Comparison of ENCODE assay signal across 7 cellular contexts in genomic region chr17:66567234-66568170, GRCh38.
DNase-seq lines count a peak whose midpoint lies in the region; ATAC-seq and TF ChIP-seq lines count a peak whose summit lies in the region.

No MANE protein-coding gene starts in this region.

- ATAC-seq in HG02678 (IDR thresholded peaks at IDR 0.05; ENCODE audit: unreplicated experiment) (peak; percentile 87), lower lobe of right lung (peak; percentile 88)

- TF ChIP-seq CTCF in GM12865 (IDR thresholded peaks at IDR 0.05; ENCODE audit: insufficient read depth, low read depth, low read length, missing control alignments), result peak; percentile 93
- TF ChIP-seq CTCF in lower lobe of right lung (IDR thresholded peaks at IDR 0.05), result peak; percentile 80

- H3K4me3 ChIP-seq in GM12865 (ENCODE audit: low read depth, low read length), result no peak overlapping the region
- no peak overlapping the region for H3K4me3 ChIP-seq in lower lobe of right lung

- intact Hi-C loops in lower lobe of right lung (cut with DNase I), result no loop called here

- H3K27ac ChIP-seq in lower lobe of right lung, result no peak overlapping the region

- no peaks in the 10 kb centered on the region for H3K9me3 ChIP-seq in lower lobe of right lung

- no peaks in the 10 kb centered on the region for H3K36me3 ChIP-seq in lower lobe of right lung

- no peaks in the 10 kb centered on the region for H3K4me1 ChIP-seq in lower lobe of right lung

- peak; percentile 78 for DNase-seq in GM12865 (ENCODE audit: low read depth)
- DNase-seq in NCI-H2107 (lab: John Stamatoyannopoulos, UW), result peak; percentile 48
- peak; percentile 84 for DNase-seq in activated CD4-positive, alpha-beta T cell treated with anti-CD3 and anti-CD28 coated beads, Interleukin-2, amount 50 U/mL, for 1 hour
- peak; percentile 71 to 94 for DNase-seq in dermis microvascular lymphatic vessel endothelial cell (ENCODE audit: low read depth in 2 of 2)
- peak; percentile 81 for DNase-seq in lower lobe of right lung
- DNase-seq in stimulated activated CD8-positive, alpha-beta memory T cell treated with anti-CD3 and anti-CD28 coated beads, Interleukin-15, amount 100 ng/mL, for 1 hour (ENCODE audit: low read depth), result peak; percentile 76

- no peaks in the 10 kb centered on the region for H3K27me3 ChIP-seq in lower lobe of right lung (ENCODE audit: low read depth)
